ENCODE assay signal across 15 cellular contexts in genomic region chr9:124629600-124629999, GRCh38.
A peak's percentile ranks its signal among the peaks of the same experiment; 100 is the strongest.
DNase-seq lines count a peak whose midpoint lies in the region; ATAC-seq and TF ChIP-seq lines count a peak whose summit lies in the region.
"Had no signal": no experiment of that assay in that cellular context is flagged by ENCODE, and none has a peak within 500 bp of the region (broad histone marks: within the 10 kb centered on the region; RNA-seq: fewer than 3 reads in every experiment).

No MANE protein-coding gene starts in this region.

- no peak for ATAC-seq in naive thymus-derived CD8-positive, alpha-beta T cell
- no peak for ATAC-seq in HG03432 (IDR thresholded peaks at IDR 0.05; ENCODE audit: unreplicated experiment)

- DNase-seq in EH (ENCODE audit: low read depth) (peak; percentile 81), astrocyte of the spinal cord (ENCODE audit: low read depth, low spot score) (peak; percentile 68), immature natural killer cell (no peak), testis (no peak), middle frontal gyrus (ENCODE audit: extremely low spot score, low spot score) (no peak)
- DNase-seq in Jurkat, Clone E6-1 (ENCODE audit: low read depth, low spot score) = peak; percentile 48
- DNase-seq in naive thymus-derived CD8-positive, alpha-beta T cell = no peak
- DNase-seq: activated T-cell treated with anti-CD3 and anti-CD28 coated beads for 4 hours, NCI-H146, NCI-H774 had no signal

- H3K4me3 ChIP-seq in Jurkat, Clone E6-1 (ENCODE audit: low read length) = no peak overlapping the region
- H3K4me3 ChIP-seq in astrocyte of the spinal cord (ENCODE audit: low read depth, low read length) (no peak overlapping the region), testis (no peak overlapping the region)
- H3K4me3 ChIP-seq: hepatocyte, skin epidermis had no signal

- no peaks in the 10 kb centered on the region for H3K27me3 ChIP-seq in testis
- H3K27me3 ChIP-seq: hepatocyte had no signal

- peaks cover 0 to 5% (median 0%) of the 10 kb centered on the region in 3 donors for H3K36me3 Mint-ChIP-seq in immature natural killer cell
- H3K36me3 Mint-ChIP-seq in naive thymus-derived CD8-positive, alpha-beta T cell = no peaks in the 10 kb centered on the region

- H3K36me3 ChIP-seq in testis (ENCODE audit: low read depth, missing control alignments) = no peaks in the 10 kb centered on the region

- H3K27ac Mint-ChIP-seq in immature natural killer cell = peak overlapping the region; percentile 52 to 83 (median 75)
- no peak overlapping the region for H3K27ac Mint-ChIP-seq in naive thymus-derived CD8-positive, alpha-beta T cell

- peaks cover 57 to 77% of the 10 kb centered on the region in 2 donors for H3K4me1 Mint-ChIP-seq in immature natural killer cell
- H3K4me1 Mint-ChIP-seq in naive thymus-derived CD8-positive, alpha-beta T cell = peaks cover 0 to 12% (median 0%) of the 10 kb centered on the region in 4 donors
- H3K4me1 Mint-ChIP-seq: neural crest cell had no signal

- H3K9me3 ChIP-seq in testis = no peaks in the 10 kb centered on the region

- no peak overlapping the region for H3K27ac ChIP-seq in testis
- H3K27ac ChIP-seq: C4-2B, hepatocyte, skin epidermis had no signal

- no peaks in the 10 kb centered on the region for H3K9me3 Mint-ChIP-seq in immature natural killer cell
- no peaks in the 10 kb centered on the region for H3K9me3 Mint-ChIP-seq in naive thymus-derived CD8-positive, alpha-beta T cell
- H3K9me3 Mint-ChIP-seq: neural crest cell had no signal

- 75 to 87% methylated on average over 2 of the region's 2 CpGs for WGBS in testis, 2 donors

- intact Hi-C loops in testis (cut with DNase I; ENCODE audit: low total_unique reads) = no loop called here

- TF ChIP-seq POLR2A in testis (IDR thresholded peaks at IDR 0.05) = no peak

- POLR2A ChIA-PET in naive thymus-derived CD8-positive, alpha-beta T cell (lab: Charles Lee) = interaction anchor here (0.9 kb wide), 1 partner anchor 82 kb away, joined by 4 read pairs; no protein-coding TSS in a partner anchor

- H3K4me3 Mint-ChIP-seq in immature natural killer cell = peak overlapping the region in 4 of 5 donors; percentile 28 to 69 (median 42)
- no peak overlapping the region for H3K4me3 Mint-ChIP-seq in naive thymus-derived CD8-positive, alpha-beta T cell
- H3K4me3 Mint-ChIP-seq: neural crest cell had no signal

- peaks cover 4% of the 10 kb centered on the region for H3K4me1 ChIP-seq in testis

- H3K27me3 Mint-ChIP-seq in immature natural killer cell (ENCODE audit: low read depth in 3 of 3) = peaks cover 0 to 2% (median 0%) of the 10 kb centered on the region in 3 donors
- peaks cover 0 to 4% (median 0%) of the 10 kb centered on the region in 5 donors for H3K27me3 Mint-ChIP-seq in naive thymus-derived CD8-positive, alpha-beta T cell

- TF ChIP-seq CTCF in astrocyte of the spinal cord (IDR thresholded peaks at IDR 0.05; ENCODE audit: low read depth, low read length) = no peak
- TF ChIP-seq CTCF in testis (IDR thresholded peaks at IDR 0.05) = no peak

- in situ Hi-C loops in astrocyte of the spinal cord (cut with HindIII; ENCODE audit: low sequenced_read_pairs) = no loop called here

Comparison
In these comparisons a context has a peak if more than half of its experiments do, and no peak if none do; other contexts are left out.
1. DNase-seq: peak in EH (single experiment), Jurkat, Clone E6-1 (single experiment) and astrocyte of the spinal cord (single experiment); none in immature natural killer cell (0 of 3), naive thymus-derived CD8-positive, alpha-beta T cell (0 of 10), testis (single experiment) and middle frontal gyrus (single experiment).
2. H3K27ac Mint-ChIP-seq: peak in immature natural killer cell (6 of 6); none in naive thymus-derived CD8-positive, alpha-beta T cell (0 of 10).
3. H3K4me3 Mint-ChIP-seq: peak in immature natural killer cell (4 of 5); none in naive thymus-derived CD8-positive, alpha-beta T cell (0 of 10).